ENCODE assay signal across 9 cellular contexts in genomic region chr18:50970006-50970405, GRCh38. TPM values are rescaled to one million over a fixed set of nuclear protein-coding genes. Genes with fewer than 3 reads are reported as not detected.
DNase-seq lines count a peak whose midpoint lies in the region; TF ChIP-seq lines count a peak whose summit lies in the region.
"Had no signal": no experiment of that assay in that cellular context is flagged by ENCODE, and none has a peak within 500 bp of the region (broad histone marks: within the 10 kb centered on the region; RNA-seq: fewer than 3 reads in every experiment).

No MANE protein-coding gene starts in this region.

- H3K36me3 Mint-ChIP-seq in brain (peaks cover 12% of the 10 kb centered on the region), nephron progenitor cell (ENCODE audit: low read depth) (peaks cover 10% of the 10 kb centered on the region)

- H3K4me1 Mint-ChIP-seq in brain = peaks cover 32% of the 10 kb centered on the region
- H3K4me1 Mint-ChIP-seq in nephron progenitor cell = peaks cover 16% of the 10 kb centered on the region

- H3K9me3 Mint-ChIP-seq in brain (peaks cover 0 to 6% (median 0%) of the 10 kb centered on the region in 5 experiments), nephron progenitor cell (peaks cover 18% of the 10 kb centered on the region)

- TF ChIP-seq CTCF in brain (conservative IDR thresholded peaks at IDR 0.05) = no peak
- no peak for TF ChIP-seq CTCF in nephron progenitor cell (IDR thresholded peaks at IDR 0.05)

- H3K4me3 Mint-ChIP-seq in brain = peak overlapping the region; percentile 51 to 86 (median 72)
- peak overlapping the region; percentile 22 for H3K4me3 Mint-ChIP-seq in nephron progenitor cell

- DNase-seq in DMS79 (lab: John Stamatoyannopoulos, UW) (peak; percentile 80), NCI-H1105 (lab: John Stamatoyannopoulos, UW) (peak; percentile 76), nephron progenitor cell (no peak), epidermal melanocyte (ENCODE audit: insufficient read length, low spot score) (no peak)
- DNase-seq in activated CD4-positive, CD25-positive, alpha-beta regulatory T cell treated with anti-CD3 and anti-CD28 coated beads, Interleukin-2, amount 50 U/mL, for 72 hours = no peak
- no peak for DNase-seq in activated CD4-positive, alpha-beta T cell treated with anti-CD3 and anti-CD28 coated beads, Interleukin-2, amount 50 U/mL, for 4 hours
- DNase-seq: amniotic stem cell, nucleus accumbens had no signal

- H3K27me3 Mint-ChIP-seq in brain (peaks cover 7% of the 10 kb centered on the region), nephron progenitor cell (ENCODE audit: low read depth, poor library complexity) (no peaks in the 10 kb centered on the region)

- H3K27ac Mint-ChIP-seq in brain (peak overlapping the region in 4 of 5 experiments; percentile 2 to 96 (median 44)), nephron progenitor cell (no peak overlapping the region)

RNA-seq across cellular contexts. Expression of gene ELAC1, which starts 2.2 kb away (rescaled TPM):
- polyA plus RNA-seq in brain (ENCODE audit: insufficient read depth, low read depth, low replicate concordance) = 5.2 TPM

Comparison
In these comparisons a context has a peak if more than half of its experiments do, and no peak if none do; other contexts are left out.
1. DNase-seq: peak in DMS79 (single experiment) and NCI-H1105 (single experiment); none in nephron progenitor cell (single experiment), activated CD4-positive, CD25-positive, alpha-beta regulatory T cell treated with anti-CD3 and anti-CD28 coated beads, Interleukin-2, amount 50 U/mL, for 72 hours (single experiment), epidermal melanocyte (single experiment) and activated CD4-positive, alpha-beta T cell treated with anti-CD3 and anti-CD28 coated beads, Interleukin-2, amount 50 U/mL, for 4 hours (0 of 2).